Comparison of ENCODE assay signal across 8 cellular contexts in the genomic region with DNA sequence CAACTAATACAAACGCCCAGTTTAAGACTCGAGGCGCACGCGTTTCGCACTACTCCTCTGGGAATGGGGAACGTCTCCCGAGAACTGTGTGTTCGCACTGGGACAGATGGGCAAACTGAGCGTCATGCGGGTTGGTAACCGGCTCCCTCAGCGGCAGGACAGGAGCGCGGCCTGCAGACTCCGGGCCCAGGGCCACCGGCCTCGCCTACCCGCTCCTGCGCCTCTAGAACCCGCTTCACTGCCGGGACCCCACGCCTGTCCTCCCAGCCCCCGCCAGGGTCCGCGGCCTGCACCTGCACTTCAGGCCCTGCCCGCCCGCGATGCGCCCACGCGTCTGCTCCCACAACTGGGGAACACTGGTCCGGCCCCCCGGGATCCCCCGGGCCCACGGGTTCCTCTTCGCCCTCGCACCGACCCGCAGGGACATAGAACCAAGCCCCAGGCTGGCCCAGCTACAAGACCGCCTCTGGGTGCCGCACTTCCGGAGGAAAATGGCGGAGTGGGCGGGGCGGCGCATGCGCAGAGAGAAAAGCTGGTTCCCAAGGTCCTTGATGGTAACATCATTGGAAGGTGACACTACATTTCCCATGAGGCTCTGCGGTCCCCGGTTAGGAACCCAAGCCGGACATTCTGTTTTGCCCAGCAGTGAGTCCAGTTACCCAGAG. TPM values are rescaled to one million over a fixed set of nuclear protein-coding genes. Genes with fewer than 3 reads are reported as not detected.
DNase-seq lines count a peak whose midpoint lies in the region; TF ChIP-seq lines count a peak whose summit lies in the region.
"Not testable (repeated sequence)": the region's sequence is repeated elsewhere in the genome, so short reads cannot be mapped to it uniquely, and the experiment has no call there.

A gene (minus strand): TSS at position 459 of the 665 bp plus-strand sequence. CDS start 2,187 bp downstream, outside the sequence.

- not testable (repeated sequence) for H3K4me1 ChIP-seq in HUES48 (ENCODE audit: control insufficient read depth, insufficient read depth, low read length); iPS DF 6.9 (ENCODE audit: control insufficient read depth, insufficient read depth, low read length); prostate gland (replicated peaks); stomach

- peak within 1 kb of the TSS; percentile 73 for H3K4me3 ChIP-seq in HUES48 (ENCODE audit: low read depth, low read length)
- peak within 1 kb of the TSS; percentile 36; the same call in 1 of the 2 replicates for H3K4me3 ChIP-seq in iPS DF 6.9 (ENCODE audit: low read length)
- peak within 1 kb of the TSS; percentile 70 to 78 for H3K4me3 ChIP-seq in prostate gland
- peak within 1 kb of the TSS; percentile 69 to 81 (median 73) for H3K4me3 ChIP-seq in stomach

- not testable (repeated sequence) for H3K4me1 Mint-ChIP-seq in chondrocyte (ENCODE audit: low read depth)

- no CpG with 5 or more reads among the region's 51 CpGs for WGBS in iPS DF 6.9 (ENCODE audit: insufficient coverage, insufficient read length)
- WGBS in prostate gland, result 1% methylated on average over 30 of the region's 51 CpGs
- WGBS in stomach, 5 donors, result 4 to 11% (median 5%) methylated on average over 28 to 51 of the region's 51 CpGs

- peak within 1 kb of the TSS; percentile 63 for H3K27ac Mint-ChIP-seq in chondrocyte (ENCODE audit: unreplicated experiment)

- DNase-seq in DMS53 (lab: John Stamatoyannopoulos, UW) (peak; percentile 81), OCI-M2 (lab: John Stamatoyannopoulos, UW; ENCODE audit: unreplicated experiment) (peak; percentile 14), iPS DF 6.9 (ENCODE audit: low read depth, low spot score) (peak; percentile 22), prostate gland (ENCODE audit: low spot score) (peak; percentile 92), stomach (peak; percentile 95)
- peak; percentile 99 for DNase-seq in activated CD8-positive, alpha-beta memory T cell treated with anti-CD3 and anti-CD28 coated beads for 24 hours
- not testable (repeated sequence) for DNase-seq in chondrocyte (ENCODE audit: low spot score)

- peaks cover 29% of the 10 kb centered on the region; the same call in 1 of the 2 replicates for H3K36me3 ChIP-seq in HUES48 (ENCODE audit: control insufficient read depth, insufficient read depth, low read length)
- H3K36me3 ChIP-seq in iPS DF 6.9 (ENCODE audit: control insufficient read depth, insufficient read depth, low read length); prostate gland: not testable (repeated sequence)
- peaks cover 3 to 29% (median 25%) of the 10 kb centered on the region in 4 donors for H3K36me3 ChIP-seq in stomach

- peaks cover 38% of the 10 kb centered on the region for H3K9me3 Mint-ChIP-seq in chondrocyte (ENCODE audit: low read depth)

- intact Hi-C loops in prostate gland (cut with DNase I); stomach (cut with DNase I; ENCODE audit: low total_unique reads): not testable (repeated sequence)

- peaks cover 11% of the 10 kb centered on the region; the same call in 1 of the 2 replicates for H3K9me3 ChIP-seq in HUES48 (ENCODE audit: control insufficient read depth, insufficient read depth, low read length)
- H3K9me3 ChIP-seq in iPS DF 6.9 (ENCODE audit: control insufficient read depth, insufficient read depth, low read length); prostate gland: not testable (repeated sequence)
- H3K9me3 ChIP-seq in stomach, result peaks cover 0 to 22% (median 12%) of the 10 kb centered on the region in 4 donors

- TF ChIP-seq POLR2A in prostate gland (IDR thresholded peaks at IDR 0.05), result peak; percentile 39
- TF ChIP-seq POLR2A in stomach (IDR thresholded peaks at IDR 0.05), result not testable (repeated sequence)

- not testable (repeated sequence) for H3K36me3 Mint-ChIP-seq in chondrocyte (ENCODE audit: low read depth)

- not testable (repeated sequence) for H3K27me3 Mint-ChIP-seq in chondrocyte (ENCODE audit: low read depth)

- H3K27me3 ChIP-seq in HUES48 (ENCODE audit: control insufficient read depth, insufficient read depth, low read length); iPS DF 6.9 (ENCODE audit: control insufficient read depth, insufficient read depth, low read length); prostate gland (replicated peaks; ENCODE audit: insufficient read depth); stomach: not testable (repeated sequence)

- not testable (repeated sequence) for TF ChIP-seq EP300 in stomach (IDR thresholded peaks at IDR 0.05)

- H3K9ac ChIP-seq in HUES48 (ENCODE audit: low read depth, low read length), result peak within 1 kb of the TSS; percentile 60

- H3K4me3 Mint-ChIP-seq in chondrocyte (ENCODE audit: unreplicated experiment), result peak within 1 kb of the TSS; percentile 71

- not testable (repeated sequence) for TF ChIP-seq CTCF in chondrocyte (IDR thresholded peaks at IDR 0.05); stomach (IDR thresholded peaks at IDR 0.05)
- TF ChIP-seq CTCF in prostate gland (IDR thresholded peaks at IDR 0.05), result peak in 3 of 4 experiments; percentile 11 to 41 (median 39)

- H3K27ac ChIP-seq in HUES48 (ENCODE audit: low read depth, low read length); iPS DF 6.9 (ENCODE audit: low read length): not testable (repeated sequence)
- peak within 1 kb of the TSS; percentile 82 to 86 for H3K27ac ChIP-seq in prostate gland
- peak within 1 kb of the TSS; percentile 82 to 94 (median 87) for H3K27ac ChIP-seq in stomach

RNA-seq across cellular contexts. Expression of the gene that starts here (rescaled TPM):
- total RNA-seq in chondrocyte, result 4.1 to 9.0 TPM (median 4.7 TPM) in 3 replicates
- 10 to 100 TPM; 14.8 to 15.2 TPM for total RNA-seq in prostate gland
- 10 to 100 TPM in 4 of 5 donors, under 1 TPM in 1; 0.87 to 32.5 (median 21.2) TPM for total RNA-seq in stomach
- polyA plus RNA-seq in stomach, result 1 to 10 TPM; 4.6 to 9.8 (median 6.9) TPM
